Comparison of ENCODE assay signal across 1 cellular context in genomic region chr7:155729847-155730246, GRCh38.
TF ChIP-seq lines count a peak whose summit lies in the region.

No MANE protein-coding gene starts in this region.

TF ChIP-seq in HCT116, 20 proteins besides CTCF, POLR2A, EP300 and RAD21 (continued from another document):
- TF ChIP-seq REST (IDR thresholded peaks at IDR 0.05; ENCODE audit: low read depth), result no peak
- TF ChIP-seq CEBPB (IDR thresholded peaks at IDR 0.05; ENCODE audit: low read depth), result no peak
- TF ChIP-seq FOSL1 (IDR thresholded peaks at IDR 0.05; ENCODE audit: low read depth), result no peak
- no peak for TF ChIP-seq SP1 (IDR thresholded peaks at IDR 0.05; ENCODE audit: low read depth)
- TF ChIP-seq ATF3 (IDR thresholded peaks at IDR 0.05), result no peak
- no peak for TF ChIP-seq EZH2 (IDR thresholded peaks at IDR 0.05)
- no peak for TF ChIP-seq POLR2AphosphoS5 (IDR thresholded peaks at IDR 0.05; ENCODE audit: low read depth, low read length)
- TF ChIP-seq ZNF274 (IDR thresholded peaks at IDR 0.05; ENCODE audit: low read depth, low read length), result no peak
- TF ChIP-seq YY1 (IDR thresholded peaks at IDR 0.05; ENCODE audit: extremely low read depth, insufficient replicate concordance, low read depth, low read length), result no peak
